In the genomic region with DNA sequence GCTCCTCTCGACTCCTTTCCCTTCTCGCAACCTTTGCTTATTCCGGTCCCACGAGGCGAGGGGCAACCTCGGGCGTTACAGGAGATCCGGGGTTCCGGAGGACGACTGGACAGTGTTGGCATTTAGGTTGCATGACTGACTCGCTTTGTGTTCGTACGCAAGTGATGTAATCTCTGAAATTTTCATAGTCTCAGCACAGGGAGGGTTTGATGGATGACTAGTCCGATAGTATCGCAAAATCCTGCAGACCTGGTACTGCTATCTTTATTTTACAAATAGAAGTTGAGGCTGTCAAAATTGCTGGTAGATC, we compare ENCODE assay signal across 7 cellular contexts. TPM values are rescaled to one million over a fixed set of nuclear protein-coding genes. Genes with fewer than 3 reads are reported as not detected.
A peak's percentile ranks its signal among the peaks of the same experiment; 100 is the strongest.
DNase-seq lines count a peak whose midpoint lies in the region; ATAC-seq lines count a peak whose summit lies in the region.

No MANE protein-coding gene starts in this region.

- peak; percentile 4 for ATAC-seq in HG02610 (IDR thresholded peaks at IDR 0.05; ENCODE audit: unreplicated experiment)
- ATAC-seq in activated T-helper 17 cell treated with anti-CD3 and anti-CD28 coated beads, Interleukin-2, amount 50 U/mL, for 72 hours (replicated peaks), result no peak

- no peaks in the 10 kb centered on the region for H3K9me3 ChIP-seq in subcutaneous abdominal adipose tissue (ENCODE audit: control insufficient read depth in 5 of 5, low read length in 5 of 5)

- H3K4me1 Mint-ChIP-seq in activated T-helper 17 cell treated with anti-CD3 and anti-CD28 coated beads, Interleukin-2, amount 50 U/mL, for 72 hours, result no peaks in the 10 kb centered on the region
- peaks cover 46 to 48% of the 10 kb centered on the region in 2 donors for H3K4me1 Mint-ChIP-seq in immature natural killer cell

- H3K9ac ChIP-seq in subcutaneous abdominal adipose tissue (ENCODE audit: low read length in 5 of 5), result peak overlapping the region; percentile 79 to 89 (median 83)

- DNase-seq in immature natural killer cell (no peak), cerebellar cortex (ENCODE audit: low spot score) (no peak), NCI-H1105 treated with DMSO at 0.1 percent for 48 hours (lab: John Stamatoyannopoulos, UW) (no peak), NCI-H748 treated with DMSO at 0.1 percent for 48 hours (lab: John Stamatoyannopoulos, UW) (no peak)

- peak overlapping the region; percentile 98 for H3K27ac ChIP-seq in subcutaneous abdominal adipose tissue (ENCODE audit: low read depth, low read length)

- H3K27ac Mint-ChIP-seq in activated T-helper 17 cell treated with anti-CD3 and anti-CD28 coated beads, Interleukin-2, amount 50 U/mL, for 72 hours, result peak overlapping the region; percentile 95
- H3K27ac Mint-ChIP-seq in immature natural killer cell, result peak overlapping the region; percentile 63 to 99 (median 96)

- peaks cover 90% of the 10 kb centered on the region for H3K36me3 Mint-ChIP-seq in activated T-helper 17 cell treated with anti-CD3 and anti-CD28 coated beads, Interleukin-2, amount 50 U/mL, for 72 hours (ENCODE audit: low read depth)
- H3K36me3 Mint-ChIP-seq in immature natural killer cell, result peaks cover 4 to 8% (median 6%) of the 10 kb centered on the region in 3 donors

- peak overlapping the region; percentile 95 to 99 (median 97) for H3K4me3 ChIP-seq in subcutaneous abdominal adipose tissue (ENCODE audit: low read depth in 1 of 5, low read length in 5 of 5)

- H3K4me3 Mint-ChIP-seq in activated T-helper 17 cell treated with anti-CD3 and anti-CD28 coated beads, Interleukin-2, amount 50 U/mL, for 72 hours, result peak overlapping the region; percentile 90
- H3K4me3 Mint-ChIP-seq in immature natural killer cell, result peak overlapping the region; percentile 80 to 99 (median 94)

- no peaks in the 10 kb centered on the region for H3K9me3 Mint-ChIP-seq in activated T-helper 17 cell treated with anti-CD3 and anti-CD28 coated beads, Interleukin-2, amount 50 U/mL, for 72 hours
- H3K9me3 Mint-ChIP-seq in immature natural killer cell, result no peaks in the 10 kb centered on the region

- H3K36me3 ChIP-seq in subcutaneous abdominal adipose tissue (ENCODE audit: control insufficient read depth in 5 of 5, insufficient read depth in 5 of 5, low read length in 5 of 5), result peaks cover 0 to 45% (median 41%) of the 10 kb centered on the region in 5 donors

- H3K4me1 ChIP-seq in subcutaneous abdominal adipose tissue (ENCODE audit: control insufficient read depth in 5 of 5, insufficient read depth in 5 of 5, low read length in 5 of 5), result peaks cover 10 to 29% (median 24%) of the 10 kb centered on the region in 5 donors

- H3K27me3 ChIP-seq in subcutaneous abdominal adipose tissue (ENCODE audit: control insufficient read depth in 5 of 5, insufficient read depth in 4 of 5, low read length in 5 of 5), result peaks cover 0 to 4% (median 0%) of the 10 kb centered on the region in 5 donors

- H3K27me3 Mint-ChIP-seq in activated T-helper 17 cell treated with anti-CD3 and anti-CD28 coated beads, Interleukin-2, amount 50 U/mL, for 72 hours, result no peaks in the 10 kb centered on the region
- H3K27me3 Mint-ChIP-seq in immature natural killer cell (ENCODE audit: low read depth in 3 of 3), result peaks cover 0 to 10% (median 4%) of the 10 kb centered on the region in 3 donors

RNA-seq across cellular contexts. Expression of a gene that starts 0.3 kb away (rescaled TPM):
- total RNA-seq in activated T-helper 17 cell treated with anti-CD3 and anti-CD28 coated beads, Interleukin-2, amount 50 U/mL, for 72 hours, result 10 to 100 TPM; 33.7 to 54.4 TPM
- polyA plus RNA-seq in immature natural killer cell, result 10 to 100 TPM; 33.1 to 54.2 (median 48.9) TPM

RNA-seq across cellular contexts. Expression of a gene that starts 0.7 kb away (rescaled TPM):
- 100 to 1,000 TPM; 166 to 171 TPM for total RNA-seq in activated T-helper 17 cell treated with anti-CD3 and anti-CD28 coated beads, Interleukin-2, amount 50 U/mL, for 72 hours
- 100 to 1,000 TPM; 378 to 407 (median 401) TPM for polyA plus RNA-seq in immature natural killer cell

RNA-seq across cellular contexts. Expression of a gene that starts 21.2 kb away (rescaled TPM):
- total RNA-seq in activated T-helper 17 cell treated with anti-CD3 and anti-CD28 coated beads, Interleukin-2, amount 50 U/mL, for 72 hours, result 1 to 10 TPM in 1 of 2 donors, under 1 TPM in 1; 0.63 to 1.7 TPM
- polyA plus RNA-seq in immature natural killer cell, result under 1 TPM in 1 of 3 donors, not detected in 2; 0.47 TPM

RNA-seq across cellular contexts. Expression of a gene that starts 23.9 kb away (rescaled TPM):
- not detected for total RNA-seq in activated T-helper 17 cell treated with anti-CD3 and anti-CD28 coated beads, Interleukin-2, amount 50 U/mL, for 72 hours
- polyA plus RNA-seq in immature natural killer cell, result not detected
